Comparison of ENCODE assay signal across 13 cellular contexts in the genomic region with DNA sequence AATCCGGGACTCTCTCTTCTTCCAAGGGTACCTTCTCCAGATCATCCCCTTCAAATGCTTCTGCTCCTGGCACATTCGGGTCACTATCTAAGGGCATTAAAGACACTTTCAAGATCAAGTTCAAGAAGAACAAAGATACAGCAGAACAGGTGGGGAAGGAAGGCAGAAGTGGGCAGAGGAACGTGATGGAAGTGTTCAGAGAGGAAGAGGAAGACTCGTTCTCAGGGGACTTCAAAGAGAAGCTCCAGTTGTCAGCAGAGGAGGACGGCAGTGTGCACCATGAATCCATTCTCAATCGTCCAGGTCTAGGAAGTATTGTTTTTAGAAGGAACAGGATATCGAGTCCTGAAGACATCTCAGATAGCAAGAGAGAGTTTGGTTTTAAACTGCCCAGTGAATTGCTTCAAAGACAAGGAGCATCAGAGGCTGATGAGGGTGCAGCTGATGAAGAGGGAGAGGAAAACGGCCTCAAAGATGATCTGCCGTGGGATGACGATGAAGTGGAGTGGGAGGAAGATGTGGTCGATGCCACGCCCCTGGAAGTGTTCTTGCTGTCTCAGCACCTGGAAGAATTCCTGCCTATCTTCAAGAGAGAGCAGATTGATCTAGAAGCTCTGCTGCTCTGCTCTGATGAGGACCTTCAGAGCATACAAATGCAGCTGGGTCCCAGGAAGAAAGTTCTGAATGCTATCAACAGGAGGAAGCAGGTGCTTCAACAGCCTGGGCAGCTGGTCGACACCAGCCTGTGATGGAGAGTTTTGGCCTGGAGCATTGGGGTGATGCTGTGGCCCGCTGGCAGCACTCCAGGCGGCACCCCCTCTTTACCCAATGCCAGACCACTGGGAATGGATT. TPM values are rescaled to one million over a fixed set of nuclear protein-coding genes. Genes with fewer than 3 reads are reported as not detected.
DNase-seq lines count a peak whose midpoint lies in the region; ATAC-seq and TF ChIP-seq lines count a peak whose summit lies in the region.
"Had no signal": no experiment of that assay in that cellular context is flagged by ENCODE, and none has a peak within 500 bp of the region (broad histone marks: within the 10 kb centered on the region; RNA-seq: fewer than 3 reads in every experiment).

No MANE protein-coding gene starts in this region.

- H3K9me3 ChIP-seq in BLaER1 treated with 17β-estradiol and CSF1 and Interleukin-3, amounts not matched to agents 10 nM and 100 nM (replicated peaks in 1 of 11) = no peaks in the 10 kb centered on the region
- no peaks in the 10 kb centered on the region for H3K9me3 ChIP-seq in OCI-LY3 (ENCODE audit: insufficient read depth, low read length)
- no peaks in the 10 kb centered on the region for H3K9me3 ChIP-seq in transverse colon

- peaks cover 8 to 18% (median 13%) of the 10 kb centered on the region in 3 donors for H3K27me3 Mint-ChIP-seq in naive B cell

- H3K9ac ChIP-seq in BLaER1 treated with 17β-estradiol and CSF1 and Interleukin-3, amounts not matched to agents 10 nM and 100 nM = no peak overlapping the region
- H3K9ac ChIP-seq in OCI-LY3 (ENCODE audit: low read length) = no peak overlapping the region
- H3K9ac ChIP-seq: GM23248 had no signal

- WGBS in transverse colon (ENCODE audit: low coverage in 1 of 2), 2 donors = 76 to 90% methylated on average over 7 to 15 of the region's 15 CpGs

- no peak overlapping the region for H3K27ac ChIP-seq in BLaER1 treated with 17β-estradiol and CSF1 and Interleukin-3, amounts not matched to agents 10 nM and 100 nM
- H3K27ac ChIP-seq in OCI-LY3 (ENCODE audit: low read length) = no peak overlapping the region
- H3K27ac ChIP-seq in transverse colon = no peak overlapping the region
- H3K27ac ChIP-seq: GM23248 had no signal

- peaks cover 15 to 21% (median 19%) of the 10 kb centered on the region in 3 donors for H3K4me1 Mint-ChIP-seq in naive B cell

- no peak overlapping the region for H3K4me3 ChIP-seq in BLaER1 treated with 17β-estradiol and CSF1 and Interleukin-3, amounts not matched to agents 10 nM and 100 nM
- H3K4me3 ChIP-seq in OCI-LY3 (ENCODE audit: low read length) (no peak overlapping the region), transverse colon (no peak overlapping the region)
- H3K4me3 ChIP-seq: GM23248 had no signal

- TF ChIP-seq CTCF in OCI-LY3 (IDR thresholded peaks at IDR 0.05; ENCODE audit: low read depth, low read length) = no peak
- no peak for TF ChIP-seq CTCF in transverse colon (IDR thresholded peaks at IDR 0.05)

- H3K4me3 Mint-ChIP-seq in naive B cell = peak overlapping the region in 5 of 8 donors; percentile 22 to 75 (median 50)
- H3K4me3 Mint-ChIP-seq: CD4-positive, CD25-positive, alpha-beta regulatory T cell had no signal

- H3K4me1 ChIP-seq in BLaER1 treated with 17β-estradiol and CSF1 and Interleukin-3, amounts not matched to agents 10 nM and 100 nM = peaks cover 5 to 18% (median 15%) of the 10 kb centered on the region in 10 experiments; a peak in 19 of 20 replicates
- H3K4me1 ChIP-seq in OCI-LY3 (ENCODE audit: low read length) = peaks cover 6% of the 10 kb centered on the region
- H3K4me1 ChIP-seq in transverse colon = peaks cover 0 to 23% (median 9%) of the 10 kb centered on the region in 4 donors

- no peaks in the 10 kb centered on the region for H3K9me3 Mint-ChIP-seq in naive B cell

- H3K4me2 ChIP-seq in BLaER1 treated with 17β-estradiol and CSF1 and Interleukin-3, amounts not matched to agents 10 nM and 100 nM = peak overlapping the region; percentile 23 to 82 (median 59); a peak in 20 of 22 replicates
- 0 out of 2 replicates have a peak overlapping the region, but pooled peaks have one; percentile 14 for H3K4me2 ChIP-seq in OCI-LY3 (ENCODE audit: low read length)

- H3K27me3 ChIP-seq in BLaER1 treated with 17β-estradiol and CSF1 and Interleukin-3, amounts not matched to agents 10 nM and 100 nM = no peaks in the 10 kb centered on the region
- H3K27me3 ChIP-seq in OCI-LY3 (ENCODE audit: low read depth, low read length) (peaks cover 40% of the 10 kb centered on the region), transverse colon (no peaks in the 10 kb centered on the region)

- H4K20me1 ChIP-seq in BLaER1 treated with 17β-estradiol and CSF1 and Interleukin-3, amounts not matched to agents 10 nM and 100 nM = no peaks in the 10 kb centered on the region
- no peaks in the 10 kb centered on the region for H4K20me1 ChIP-seq in OCI-LY3 (ENCODE audit: insufficient read depth, low read length)

- intact Hi-C loops in transverse colon (cut with DNase I; ENCODE audit: low total_unique reads) = no loop called here

- TF ChIP-seq POLR2A in transverse colon (IDR thresholded peaks at IDR 0.05) = no peak

- no peaks in the 10 kb centered on the region for H3K36me3 Mint-ChIP-seq in naive B cell
- H3K36me3 Mint-ChIP-seq: CD4-positive, CD25-positive, alpha-beta regulatory T cell had no signal

- H3K27ac Mint-ChIP-seq in naive B cell = peak overlapping the region in 2 of 6 donors; percentile 6 to 14

- no peak overlapping the region for H2AFZ ChIP-seq in OCI-LY3 (ENCODE audit: low read depth, low read length)
- H2AFZ ChIP-seq: GM23248 had no signal

- no peaks in the 10 kb centered on the region for H3K79me2 ChIP-seq in OCI-LY3 (ENCODE audit: low read length)

- DNase-seq in naive B cell (no peak), transverse colon (no peak), NCI-H2081 (lab: John Stamatoyannopoulos, UW) (no peak)
- DNase-seq: CD4-positive, CD25-positive, alpha-beta regulatory T cell; DMS53; GM23248 had no signal

- TF ChIP-seq EP300 in transverse colon (IDR thresholded peaks at IDR 0.05; ENCODE audit: low read depth) = no peak

- in situ Hi-C loops in transverse colon (cut with MboI; ENCODE audit: low pct_ligation_motif_present in 1 of 4, low pct_unique_long_range_greater_than_20kb in 1 of 4, low sequenced_read_pairs in 3 of 4) = no loop called here

- H3K36me3 ChIP-seq in BLaER1 treated with 17β-estradiol and CSF1 and Interleukin-3, amounts not matched to agents 10 nM and 100 nM = no peaks in the 10 kb centered on the region
- H3K36me3 ChIP-seq in OCI-LY3 (replicated peaks; ENCODE audit: low read depth, low read length) (no peaks in the 10 kb centered on the region), transverse colon (no peaks in the 10 kb centered on the region)

- ATAC-seq in naive B cell (ENCODE audit: low read depth in 2 of 2) (peak; percentile 54 to 66), GM18502 (IDR thresholded peaks at IDR 0.05; ENCODE audit: poor library complexity, unreplicated experiment) (no peak), GM19452 (IDR thresholded peaks at IDR 0.05; ENCODE audit: unreplicated experiment) (no peak)
- ATAC-seq: HCT116 had no signal

RNA-seq across cellular contexts. Expression of a gene that starts 16.8 kb away (rescaled TPM):
- not detected for polyA plus RNA-seq in naive B cell (ENCODE audit: low read depth in 6 of 6)
- total RNA-seq in transverse colon = 10 to 100 TPM; 27.7 to 70.2 (median 41.4) TPM
- total RNA-seq: CD4-positive, CD25-positive, alpha-beta regulatory T cell; Daoy; GM23248 had no signal
- polyA plus RNA-seq: BJ; CD4-positive, CD25-positive, alpha-beta regulatory T cell; GM23248 had no signal

RNA-seq across cellular contexts. Expression of a gene that starts 27.8 kb away (rescaled TPM):
- 10 to 100 TPM in 1 of 6 donors, 1 to 10 TPM in 5; 2.4 to 13.0 (median 3.4) TPM for polyA plus RNA-seq in naive B cell (ENCODE audit: low read depth in 6 of 6)
- total RNA-seq in transverse colon = 10 to 100 TPM in 2 of 4 donors, 1 to 10 TPM in 1, not detected in 1; 5.6 to 23.1 (median 18.3) TPM
- total RNA-seq: CD4-positive, CD25-positive, alpha-beta regulatory T cell; Daoy; GM23248 had no signal
- polyA plus RNA-seq: BJ; CD4-positive, CD25-positive, alpha-beta regulatory T cell; GM23248 had no signal

RNA-seq across cellular contexts. Expression of a gene that starts 38.9 kb away (rescaled TPM):
- not detected for polyA plus RNA-seq in naive B cell (ENCODE audit: low read depth in 6 of 6)
- under 1 TPM in 1 of 4 donors, not detected in 3; 0.27 TPM for total RNA-seq in transverse colon
- total RNA-seq: CD4-positive, CD25-positive, alpha-beta regulatory T cell; Daoy; GM23248 had no signal
- polyA plus RNA-seq: BJ; CD4-positive, CD25-positive, alpha-beta regulatory T cell; GM23248 had no signal

Comparison
In these comparisons a context has a peak if more than half of its experiments do, and no peak if none do; other contexts are left out.
1. ATAC-seq: peak in naive B cell (2 of 2); none in GM18502 (single experiment) and GM19452 (single experiment).